ENCODE assay signal across 2 cellular contexts in genomic region chrX:40503094-40503493, GRCh38.
TF ChIP-seq lines count a peak whose summit lies in the region.

No MANE protein-coding gene starts in this region.

TF ChIP-seq in IMR-90, 13 proteins besides CTCF, POLR2A, EP300 and RAD21:
- TF ChIP-seq SMC3 (IDR thresholded peaks at IDR 0.05; ENCODE audit: low read depth, low read length) (no peak), FOS (IDR thresholded peaks at IDR 0.05; ENCODE audit: low read depth, low read length) (no peak), MXI1 (IDR thresholded peaks at IDR 0.05; ENCODE audit: borderline replicate concordance, low read depth, low read length) (no peak), RCOR1 (IDR thresholded peaks at IDR 0.05; ENCODE audit: insufficient replicate concordance, low read length) (no peak), ELK1 (IDR thresholded peaks at IDR 0.05; ENCODE audit: borderline replicate concordance, low read depth, low read length) (no peak), RFX5 (IDR thresholded peaks at IDR 0.05; ENCODE audit: low read depth, low read length) (no peak), CHD1 (IDR thresholded peaks at IDR 0.05; ENCODE audit: low read depth, low read length) (no peak), USF2 (IDR thresholded peaks at IDR 0.05; ENCODE audit: low read depth, low read length) (no peak), NFE2L2 (IDR thresholded peaks at IDR 0.05; ENCODE audit: low read depth, low read length) (no peak), MAZ (IDR thresholded peaks at IDR 0.05; ENCODE audit: borderline replicate concordance, low read depth, low read length) (no peak), CEBPB (IDR thresholded peaks at IDR 0.05; ENCODE audit: low read depth, low read length) (no peak), BHLHE40 (IDR thresholded peaks at IDR 0.05; ENCODE audit: low read depth, low read length) (no peak), MAFK (IDR thresholded peaks at IDR 0.05; ENCODE audit: low read depth, low read length) (no peak)

TF ChIP-seq in HepG2, 621 proteins besides CTCF, POLR2A, EP300 and RAD21:
- TF ChIP-seq ZSCAN22 (CRISPR knock-in tag; IDR thresholded peaks at IDR 0.05) (no peak), ZNF589 (CRISPR knock-in tag; conservative IDR thresholded peaks at IDR 0.05) (no peak), SP5 (CRISPR knock-in tag; IDR thresholded peaks at IDR 0.05; ENCODE audit: borderline replicate concordance, low read depth) (no peak), TARDBP (CRISPR knock-in tag; IDR thresholded peaks at IDR 0.05) (no peak), ZBTB2 (CRISPR knock-in tag; IDR thresholded peaks at IDR 0.05; ENCODE audit: low read depth) (no peak), ZBTB7A (CRISPR knock-in tag; IDR thresholded peaks at IDR 0.05) (no peak), STAT5B (CRISPR knock-in tag; IDR thresholded peaks at IDR 0.05) (no peak), ZNF772 (CRISPR knock-in tag; IDR thresholded peaks at IDR 0.05) (no peak), ZNF7 (CRISPR knock-in tag; IDR thresholded peaks at IDR 0.05) (no peak), ZNF24 (IDR thresholded peaks at IDR 0.05) (no peak), ZNF737 (CRISPR knock-in tag; IDR thresholded peaks at IDR 0.05; ENCODE audit: borderline replicate concordance) (no peak)
